In the genomic region with DNA sequence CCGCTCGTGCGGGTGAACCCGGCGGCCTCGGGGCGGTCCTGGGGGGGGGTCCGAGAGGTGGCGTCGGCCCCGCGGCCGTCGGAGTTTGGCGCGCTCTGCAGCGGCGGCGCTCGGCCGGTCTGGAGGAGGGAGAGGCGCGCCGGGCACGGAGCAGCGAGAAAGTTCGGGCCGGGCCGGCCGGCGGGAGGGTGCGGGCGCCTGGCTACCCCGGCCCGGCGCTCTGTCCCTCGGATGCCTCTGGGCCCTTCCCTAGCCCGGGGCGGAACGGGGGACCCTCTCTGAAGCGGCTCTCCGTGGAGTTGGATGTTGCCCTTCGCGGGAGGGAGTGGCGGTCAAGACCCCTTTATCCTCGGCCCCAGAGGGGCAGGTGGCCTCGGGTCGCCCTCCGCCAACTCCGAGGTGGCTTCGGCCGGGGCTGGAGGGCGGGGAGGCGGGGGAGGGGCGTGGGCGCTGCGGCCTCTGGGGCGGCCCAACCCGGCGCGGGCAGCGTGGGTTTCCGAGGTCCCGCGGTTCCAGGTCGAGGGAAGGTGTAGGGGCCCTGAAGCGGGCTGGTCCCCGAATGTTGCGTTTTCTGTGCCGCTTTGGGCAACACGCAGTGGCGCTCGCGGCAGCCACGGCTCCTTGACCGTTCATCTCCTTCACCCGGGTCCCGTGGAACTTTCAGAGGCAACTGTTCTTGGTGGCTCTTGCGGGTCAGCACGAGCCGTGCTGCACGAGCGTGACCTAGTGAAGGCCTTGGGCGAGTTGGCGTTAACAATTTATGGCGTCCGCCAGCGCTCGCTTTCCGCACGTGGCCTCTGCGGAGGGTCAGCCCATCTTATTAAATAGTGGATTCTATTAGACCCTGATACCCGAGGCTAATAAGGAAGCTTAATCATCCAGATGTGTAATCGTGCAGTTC, we compare ENCODE assay signal across 8 cellular contexts. TPM values are rescaled to one million over a fixed set of nuclear protein-coding genes. Genes with fewer than 3 reads are reported as not detected.
DNase-seq lines count a peak whose midpoint lies in the region; ATAC-seq and TF ChIP-seq lines count a peak whose summit lies in the region.

No MANE protein-coding gene starts in this region.

- no peak for TF ChIP-seq EP300 in ovary (IDR thresholded peaks at IDR 0.05)

- ATAC-seq in GM19452 (IDR thresholded peaks at IDR 0.05; ENCODE audit: unreplicated experiment) (peak; percentile 37), HG03521 (IDR thresholded peaks at IDR 0.05; ENCODE audit: unreplicated experiment) (peak; percentile 30)

- peaks cover 5% of the 10 kb centered on the region for H3K36me3 Mint-ChIP-seq in activated naive CD4-positive, alpha-beta T cell treated with anti-CD3 and anti-CD28 coated beads, Interleukin-2, amount 50 U/mL, for 24 hours

- peaks cover 5% of the 10 kb centered on the region for H3K4me1 ChIP-seq in ovary (ENCODE audit: insufficient read depth)

- H3K4me3 ChIP-seq in ovary = peak overlapping the region; percentile 49

- no peaks in the 10 kb centered on the region for H3K27me3 ChIP-seq in ovary

- H3K36me3 ChIP-seq in ovary = no peaks in the 10 kb centered on the region

- peak overlapping the region; percentile 68 for H3K27ac Mint-ChIP-seq in activated naive CD4-positive, alpha-beta T cell treated with anti-CD3 and anti-CD28 coated beads, Interleukin-2, amount 50 U/mL, for 24 hours

- peak overlapping the region; percentile 53 for H3K27ac ChIP-seq in C4-2B
- H3K27ac ChIP-seq in ovary = peak overlapping the region; percentile 44 to 65

- TF ChIP-seq POLR2A in ovary (IDR thresholded peaks at IDR 0.05) = no peak

- peak overlapping the region; percentile 83 for H3K4me3 Mint-ChIP-seq in activated naive CD4-positive, alpha-beta T cell treated with anti-CD3 and anti-CD28 coated beads, Interleukin-2, amount 50 U/mL, for 24 hours

- no peaks in the 10 kb centered on the region for H3K9me3 ChIP-seq in ovary

- no peak for TF ChIP-seq CTCF in C4-2B (conservative IDR thresholded peaks at IDR 0.05)
- TF ChIP-seq CTCF in ovary (IDR thresholded peaks at IDR 0.05) = no peak

- WGBS in ovary, 3 donors = 1 to 2% (median 2%) methylated on average over 57 to 94 of the region's 94 CpGs

- intact Hi-C loops in cardiac septum (cut with DNase I) (no loop called here), ovary (cut with DNase I) (no loop called here)

- DNase-seq in cardiac septum (ENCODE audit: low spot score) (peak; percentile 75), ovary (peak; percentile 23 to 60 (median 38)), middle frontal gyrus (ENCODE audit: extremely low spot score, low spot score) (no peak), COLO829 (ENCODE audit: low spot score) (no peak)

- peaks cover 55% of the 10 kb centered on the region for H3K4me1 Mint-ChIP-seq in activated naive CD4-positive, alpha-beta T cell treated with anti-CD3 and anti-CD28 coated beads, Interleukin-2, amount 50 U/mL, for 24 hours

- no peaks in the 10 kb centered on the region for H3K9me3 Mint-ChIP-seq in activated naive CD4-positive, alpha-beta T cell treated with anti-CD3 and anti-CD28 coated beads, Interleukin-2, amount 50 U/mL, for 24 hours

- no peaks in the 10 kb centered on the region for H3K27me3 Mint-ChIP-seq in activated naive CD4-positive, alpha-beta T cell treated with anti-CD3 and anti-CD28 coated beads, Interleukin-2, amount 50 U/mL, for 24 hours

RNA-seq across cellular contexts. Expression of a gene that starts 0.7 kb away (rescaled TPM):
- total RNA-seq in cardiac septum = 90.1 TPM
- 10 to 100 TPM; 17.3 to 32.7 (median 26.3) TPM for total RNA-seq in ovary
- 10 to 100 TPM; 23.6 to 46.1 TPM for polyA plus RNA-seq in ovary

Comparison
In these comparisons a context has a peak if more than half of its experiments do, and no peak if none do; other contexts are left out.
1. DNase-seq: peak in cardiac septum (single experiment) and ovary (5 of 5); none in middle frontal gyrus (single experiment) and COLO829 (single experiment).